1 cellular context compared by ENCODE assay signal in genomic region chr22:47221840-47222615, GRCh38.
TF ChIP-seq lines count a peak whose summit lies in the region.

No MANE protein-coding gene starts in this region.

TF ChIP-seq in HEK293, 187 proteins besides CTCF, POLR2A, EP300 and RAD21 (continued from another document):
- TF ChIP-seq HIC1 (tag by site-specific recombination; IDR thresholded peaks at IDR 0.05) (peak; percentile 60; the same call in 1 of the 2 replicates), BCL6B (tag by site-specific recombination; IDR thresholded peaks at IDR 0.05) (no peak), GLIS1 (tag by site-specific recombination; IDR thresholded peaks at IDR 0.05) (peak; percentile 97), PRDM10 (tag by site-specific recombination; IDR thresholded peaks at IDR 0.05) (peak; percentile 90), ZNF18 (tag by site-specific recombination; IDR thresholded peaks at IDR 0.05) (peak; percentile 90), FEZF1 (tag by site-specific recombination; IDR thresholded peaks at IDR 0.05) (peak; percentile 62; the same call in 1 of the 2 replicates), ZNF843 (tag by site-specific recombination; IDR thresholded peaks at IDR 0.05) (peak; percentile 57), ZBTB8A (tag by site-specific recombination; IDR thresholded peaks at IDR 0.05) (peak; percentile 44), ZNF24 (tag by site-specific recombination; IDR thresholded peaks at IDR 0.05) (no peak; the same call in 1 of the 2 replicates), ZSCAN30 (tag by site-specific recombination; IDR thresholded peaks at IDR 0.05) (peak; percentile 71; the same call in 1 of the 2 replicates), WT1 (tag by site-specific recombination; IDR thresholded peaks at IDR 0.05) (peak; percentile 71), PBX3 (CRISPR knock-in tag; IDR thresholded peaks at IDR 0.05) (peak; percentile 34; the same call in 1 of the 2 replicates), GFI1B (tag by site-specific recombination; IDR thresholded peaks at IDR 0.05) (peak; percentile 39; the same call in 1 of the 2 replicates), ZNF433 (tag by site-specific recombination; IDR thresholded peaks at IDR 0.05; ENCODE audit: low read depth) (no peak), ZBTB17 (tag by site-specific recombination; IDR thresholded peaks at IDR 0.05) (peak; percentile 45; the same call in 1 of the 2 replicates), ZIC2 (tag by site-specific recombination; IDR thresholded peaks at IDR 0.05) (peak; percentile 98), KLF17 (tag by site-specific recombination; IDR thresholded peaks at IDR 0.05) (no peak), PRDM6 (tag by site-specific recombination; IDR thresholded peaks at IDR 0.05) (peak; percentile 82), IKZF3 (tag by site-specific recombination; IDR thresholded peaks at IDR 0.05) (peak; percentile 38; the same call in 1 of the 2 replicates), TRIM28 (IDR thresholded peaks at IDR 0.05; ENCODE audit: borderline replicate concordance, low read length) (peak; percentile 28; the same call in 1 of the 2 replicates)
